In the genomic region with DNA sequence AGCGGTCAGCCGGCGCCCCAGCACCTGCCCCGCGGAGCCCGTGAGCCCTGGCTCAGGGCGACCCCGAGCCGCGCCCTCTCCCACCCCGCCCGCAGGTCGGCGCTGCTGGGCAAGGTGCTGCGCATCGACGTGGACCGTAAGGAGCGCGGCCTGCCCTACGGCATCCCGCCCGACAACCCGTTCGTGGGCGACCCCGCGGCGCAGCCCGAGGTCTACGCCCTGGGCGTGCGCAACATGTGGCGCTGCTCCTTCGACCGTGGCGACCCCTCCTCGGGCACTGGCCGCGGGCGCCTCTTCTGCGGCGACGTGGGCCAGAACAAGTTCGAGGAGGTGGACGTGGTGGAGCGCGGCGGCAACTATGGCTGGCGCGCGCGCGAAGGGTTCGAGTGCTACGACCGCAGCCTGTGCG, we compare ENCODE assay signal across 17 cellular contexts. TPM values are rescaled to one million over a fixed set of nuclear protein-coding genes. Genes with fewer than 3 reads are reported as not detected.
A peak's percentile ranks its signal among the peaks of the same experiment; 100 is the strongest.
DNase-seq lines count a peak whose midpoint lies in the region; ATAC-seq, FAIRE-seq and TF ChIP-seq lines count a peak whose summit lies in the region.
"Had no signal": no experiment of that assay in that cellular context is flagged by ENCODE, and none has a peak within 500 bp of the region (broad histone marks: within the 10 kb centered on the region; RNA-seq: fewer than 3 reads in every experiment).

No MANE protein-coding gene starts in this region.

- TF ChIP-seq POLR2A in H1 (IDR thresholded peaks at IDR 0.05; ENCODE audit: control extremely low read depth in 1 of 2, low read depth in 2 of 2, low read length in 2 of 2) (no peak), transverse colon (IDR thresholded peaks at IDR 0.05) (no peak)

- H3K4me1 ChIP-seq in HUES6 (ENCODE audit: control insufficient read depth, insufficient read depth, low read length), result peaks cover 39% of the 10 kb centered on the region
- peaks cover 11 to 35% (median 16%) of the 10 kb centered on the region in 4 experiments for H3K4me1 ChIP-seq in H1 (replicated peaks in 1 of 4; ENCODE audit: control insufficient read depth in 3 of 4, insufficient read depth in 4 of 4, low read length in 3 of 4)
- H3K4me1 ChIP-seq in naive thymus-derived CD4-positive, alpha-beta T cell (ENCODE audit: control insufficient read depth in 2 of 2, insufficient read depth in 2 of 2, low read length in 2 of 2), result no peaks in the 10 kb centered on the region
- H3K4me1 ChIP-seq in transverse colon, result peaks cover 0 to 2% (median 0%) of the 10 kb centered on the region in 4 donors

- DNase-seq in ELF-1 (ENCODE audit: low read depth, low spot score) (peak; percentile 66), H1 (ENCODE audit: low read depth in 1 of 2, low spot score in 2 of 2) (peak in 1 of 2 experiments; percentile 68), NCI-H1417 treated with DMSO at 0.1 percent for 48 hours (lab: John Stamatoyannopoulos, UW) (no peak), transverse colon (no peak)
- no peak for DNase-seq in naive thymus-derived CD4-positive, alpha-beta T cell
- DNase-seq: activated gamma-delta T cell, GDM1, GOT3, naive B cell, NCI-H2081, SHP77 treated with DMSO at 0.1 percent for 48 hours, T1000 had no signal

- TF ChIP-seq CTCF in H1 (IDR thresholded peaks at IDR 0.05; ENCODE audit: control extremely low read depth in 1 of 3, insufficient read depth in 1 of 3, low read depth in 1 of 3, low read length in 3 of 3), result peak in 2 of 3 experiments; percentile 51 to 54; a peak in 3 of 4 replicates
- peak in 2 of 5 experiments; percentile 12 to 23 for TF ChIP-seq CTCF in transverse colon (IDR thresholded peaks at IDR 0.05)

- no peak overlapping the region for H2AFZ ChIP-seq in H1 (ENCODE audit: low read length)

- peaks cover 16% of the 10 kb centered on the region for H3K23me2 ChIP-seq in H1 (ENCODE audit: low read depth, low read length)

- intact Hi-C loops in naive thymus-derived CD4-positive, alpha-beta T cell (cut with micrococcal nuclease), result no loop called here
- intact Hi-C loops in transverse colon (cut with DNase I; ENCODE audit: low total_unique reads), result no loop called here

- POLR2A ChIA-PET in H1 (lab: Charles Lee; ENCODE audit: partially characterized antibody), result interaction anchor here (0.7 kb wide), 1 partner anchor 13 kb away, joined by 3 read pairs; no protein-coding TSS in a partner anchor
- POLR2A ChIA-PET in naive thymus-derived CD4-positive, alpha-beta T cell (lab: Charles Lee), result no interaction called here

- peaks cover 0 to 4% (median 0%) of the 10 kb centered on the region in 7 donors for H3K4me1 Mint-ChIP-seq in naive thymus-derived CD4-positive, alpha-beta T cell
- H3K4me1 Mint-ChIP-seq: CD14-positive monocyte had no signal

- peak overlapping the region; percentile 78; the same call in 1 of the 2 replicates for H2BK12ac ChIP-seq in H1 (ENCODE audit: low read depth, low read length)

- peak; percentile 46 for ATAC-seq in naive thymus-derived CD4-positive, alpha-beta T cell
- ATAC-seq in GM18517 (IDR thresholded peaks at IDR 0.05; ENCODE audit: unreplicated experiment), result no peak

- peaks cover 52 to 78% (median 62%) of the 10 kb centered on the region in 5 donors for H3K27me3 Mint-ChIP-seq in naive thymus-derived CD4-positive, alpha-beta T cell

- no peak overlapping the region for H4K91ac ChIP-seq in H1 (replicated peaks; ENCODE audit: insufficient read length, low read length)

- no peak overlapping the region for H3K4ac ChIP-seq in H1 (replicated peaks; ENCODE audit: insufficient read length, low read depth, low read length)

- no peak overlapping the region for H3K27ac ChIP-seq in HUES6 (ENCODE audit: low read depth, low read length)
- H3K27ac ChIP-seq in H1 (ENCODE audit: low read depth, low read length), result no peak overlapping the region
- no peak overlapping the region for H3K27ac ChIP-seq in naive thymus-derived CD4-positive, alpha-beta T cell (ENCODE audit: low read depth, low read length)
- no peak overlapping the region for H3K27ac ChIP-seq in transverse colon

- H3K23ac ChIP-seq in H1 (ENCODE audit: insufficient read length), result no peak overlapping the region

- H3K4me2 ChIP-seq in H1 (ENCODE audit: insufficient read depth in 1 of 2, low read depth in 2 of 2, low read length in 2 of 2), result peak overlapping the region; percentile 61 to 66

- H3K36me3 ChIP-seq in HUES6 (ENCODE audit: control insufficient read depth, insufficient read depth, low read length) (no peaks in the 10 kb centered on the region), H1 (ENCODE audit: control insufficient read depth in 2 of 4, insufficient read depth in 4 of 4, low read length in 3 of 4) (0 out of 8 replicates have a peak, but pooled peaks cover 0 to 7% (median 0%) of the 10 kb centered on the region in 4 experiments), transverse colon (no peaks in the 10 kb centered on the region)
- H3K36me3 ChIP-seq in naive thymus-derived CD4-positive, alpha-beta T cell (ENCODE audit: control insufficient read depth in 2 of 3, insufficient read depth in 3 of 3, low read length in 3 of 3), result no peaks in the 10 kb centered on the region

- CTCF ChIA-PET in H1 (lab: Charles Lee; ENCODE audit: partially characterized antibody), result interaction anchor here (0.9 to 2.9 kb wide), 5 partner anchors 8 to 74 kb away, joined by 3 to 9 read pairs (median 4); no protein-coding TSS in a partner anchor
- CTCF ChIA-PET in naive thymus-derived CD4-positive, alpha-beta T cell (lab: Charles Lee), result no interaction called here

- FAIRE-seq in H1 (lab: Jason Lieb, UNC), result no peak
- FAIRE-seq: urothelium cell line had no signal

- TF ChIP-seq RAD21 in H1 (IDR thresholded peaks at IDR 0.05 in 1 of 2, conservative IDR thresholded peaks at IDR 0.05 in 1 of 2; ENCODE audit: low read depth in 2 of 2, low read length in 2 of 2), result peak; percentile 26 to 60; a peak in 3 of 4 replicates

- in situ Hi-C loops in transverse colon (cut with MboI; ENCODE audit: low pct_ligation_motif_present in 1 of 4, low pct_unique_long_range_greater_than_20kb in 1 of 4, low sequenced_read_pairs in 3 of 4), result no loop called here

- TF ChIP-seq EP300 in H1 (IDR thresholded peaks at IDR 0.05; ENCODE audit: borderline replicate concordance in 1 of 2, low read depth in 2 of 2, low read length in 2 of 2) (no peak), transverse colon (IDR thresholded peaks at IDR 0.05; ENCODE audit: low read depth) (no peak)

- H2BK120ac ChIP-seq in H1 (replicated peaks; ENCODE audit: low read depth, low read length), result no peak overlapping the region

- no peak overlapping the region for H3K14ac ChIP-seq in H1 (ENCODE audit: insufficient read length)

- H3K9ac ChIP-seq in HUES6 (ENCODE audit: low read length) (no peak overlapping the region), H1 (replicated peaks in 1 of 4; ENCODE audit: extremely low read depth in 1 of 4, low read depth in 3 of 4, low read length in 3 of 4) (no peak overlapping the region)

- H2BK20ac ChIP-seq in H1 (ENCODE audit: low read length), result no peak overlapping the region

- H2BK15ac ChIP-seq in H1 (ENCODE audit: low read length), result no peak overlapping the region

- H3K4me3 ChIP-seq in HUES6 (ENCODE audit: low read depth, low read length) (peak overlapping the region; percentile 57; the same call in 1 of the 2 replicates), H1 (ENCODE audit: extremely low read depth in 1 of 4, insufficient read depth in 2 of 4, low read depth in 3 of 4, low read length in 4 of 4) (peak overlapping the region in 3 of 4 experiments; percentile 4 to 53 (median 43); a peak in 5 of 8 replicates), transverse colon (no peak overlapping the region)
- no peak overlapping the region for H3K4me3 ChIP-seq in naive thymus-derived CD4-positive, alpha-beta T cell (ENCODE audit: low read length)

- peak overlapping the region; percentile 63; the same call in 1 of the 2 replicates for H4K8ac ChIP-seq in H1 (ENCODE audit: extremely low read depth, insufficient read depth, low read length)

- 67% methylated on average over 34 of the region's 58 CpGs; no CpG with 5 or more reads in 1 of the 2 experiments for WGBS in H1 (ENCODE audit: extremely low coverage in 1 of 2, insufficient coverage in 1 of 2, insufficient read length in 1 of 2, insufficient replicate concordance in 2 of 2, low coverage in 1 of 2, low lambda C conversion rate in 2 of 2, missing lambda C conversion rate in 1 of 2), 2 experiments
- WGBS in transverse colon (ENCODE audit: low coverage in 1 of 2), 2 donors, result 7% methylated on average over 3 of the region's 58 CpGs; no CpG with 5 or more reads in 1 of the 2 donors

- H3K36me3 Mint-ChIP-seq in naive thymus-derived CD4-positive, alpha-beta T cell, result peaks cover 0 to 4% (median 0%) of the 10 kb centered on the region in 5 donors
- H3K36me3 Mint-ChIP-seq: CD14-positive monocyte, naive B cell had no signal

- no peak overlapping the region for H2AK5ac ChIP-seq in H1 (ENCODE audit: low read depth, low read length)

- peaks cover 0 to 3% of the 10 kb centered on the region in 2 experiments for H4K20me1 ChIP-seq in H1 (replicated peaks in 1 of 2; ENCODE audit: control insufficient read depth in 1 of 2, insufficient read depth in 2 of 2, low read length in 2 of 2)

- H3K79me2 ChIP-seq in H1 (ENCODE audit: control insufficient read depth in 1 of 2, insufficient read depth in 2 of 2, low read length in 2 of 2), result no peaks in the 10 kb centered on the region

- H3K27me3 ChIP-seq in HUES6 (ENCODE audit: control insufficient read depth, insufficient read depth, low read length), result peaks cover 35% of the 10 kb centered on the region
- peaks cover 0 to 11% (median 3%) of the 10 kb centered on the region in 4 experiments; a peak in 3 of 7 replicates for H3K27me3 ChIP-seq in H1 (replicated peaks in 1 of 4; ENCODE audit: control insufficient read depth in 3 of 4, extremely low read depth in 1 of 4, insufficient read depth in 3 of 4, low read length in 3 of 4)
- H3K27me3 ChIP-seq in naive thymus-derived CD4-positive, alpha-beta T cell (ENCODE audit: control insufficient read depth in 2 of 2, insufficient read depth in 2 of 2, low read length in 2 of 2), result no peaks in the 10 kb centered on the region
- peaks cover 40% of the 10 kb centered on the region for H3K27me3 ChIP-seq in transverse colon

- no peak overlapping the region; the same call in 1 of the 2 replicates for H2BK5ac ChIP-seq in H1 (ENCODE audit: low read depth, low read length)

- H3K27ac Mint-ChIP-seq in naive thymus-derived CD4-positive, alpha-beta T cell, result no peak overlapping the region
- H3K27ac Mint-ChIP-seq: CD14-positive monocyte had no signal

- no peak overlapping the region for H4K5ac ChIP-seq in H1 (ENCODE audit: insufficient read length, low read depth, low read length)

- no peaks in the 10 kb centered on the region for H3K9me3 ChIP-seq in HUES6 (ENCODE audit: control insufficient read depth, insufficient read depth, low read depth, low read length)
- no peaks in the 10 kb centered on the region for H3K9me3 ChIP-seq in H1 (ENCODE audit: insufficient read depth in 2 of 2, low read depth in 1 of 2, low read length in 1 of 2)
- H3K9me3 ChIP-seq in naive thymus-derived CD4-positive, alpha-beta T cell (ENCODE audit: control insufficient read depth in 2 of 3, low read length in 3 of 3), result no peaks in the 10 kb centered on the region
- H3K9me3 ChIP-seq in transverse colon, result no peaks in the 10 kb centered on the region

- peaks cover 4% of the 10 kb centered on the region; the same call in 1 of the 2 replicates for H3K79me1 ChIP-seq in H1 (ENCODE audit: low read depth, low read length)

- H3K56ac ChIP-seq in H1 (replicated peaks; ENCODE audit: insufficient read length, low read depth, low read length), result no peak overlapping the region

- peak overlapping the region; percentile 41; the same call in 1 of the 2 replicates for H3K18ac ChIP-seq in H1 (ENCODE audit: extremely low read depth, low read length)

- H3K4me3 Mint-ChIP-seq in naive thymus-derived CD4-positive, alpha-beta T cell, result peak overlapping the region in 1 of 10 donors; percentile 47

- H3K9me3 Mint-ChIP-seq in naive thymus-derived CD4-positive, alpha-beta T cell, result no peaks in the 10 kb centered on the region

RNA-seq across cellular contexts. Expression of gene HHIPL1, which starts 14.4 kb away (rescaled TPM):
- 2.6 and 3.1 TPM in 2 replicates for total RNA-seq in H1 (2021; fragmentation: NEBNext Ultra II Directional; extraction: Animal tissue kit (Norgen Biotek cat#: 25700))
- 1.5 and 2.1 TPM in 2 replicates for polyA plus RNA-seq in H1 (2011; rRNA removed)
- polyA plus RNA-seq in H1 (2011; cell fraction: cytosol; rRNA removed), result 1.4 TPM
- 3.1 TPM for polyA plus RNA-seq in H1 (2011; cell fraction: nucleus; rRNA removed)
- polyA plus RNA-seq in H1 (2012, experiment 1 of 2), result 1.0 to 2.0 TPM (median 1.8 TPM) in 4 replicates
- 1.2 TPM for polyA plus RNA-seq in H1 (2012, experiment 2 of 2)
- polyA plus RNA-seq in H1 (2013, experiment 1 of 2), result 1.2 TPM
- 1.6 TPM for polyA plus RNA-seq in H1 (2013, experiment 2 of 2)
- polyA minus RNA-seq in H1 (2011; rRNA and poly(A)+ RNA removed), result 1.4 and 1.5 TPM in 2 replicates
- 1.7 TPM for polyA minus RNA-seq in H1 (2011; cell fraction: cytosol; rRNA and poly(A)+ RNA removed)
- polyA minus RNA-seq in H1 (2011; cell fraction: nucleus; rRNA and poly(A)+ RNA removed), result 3.8 TPM
- total RNA-seq in naive thymus-derived CD4-positive, alpha-beta T cell, result under 1 TPM in 2 of 5 experiments, not detected in 3; 0.40 to 0.41 TPM
- polyA plus RNA-seq in naive thymus-derived CD4-positive, alpha-beta T cell, result not detected
- 10 to 100 TPM in 1 of 4 donors, under 1 TPM in 3; 0.40 to 31.0 (median 0.87) TPM for total RNA-seq in transverse colon
- total RNA-seq: MCF 10A had no signal
- polyA plus RNA-seq: CD14-positive monocyte had no signal

RNA-seq across cellular contexts. Expression of gene CYP46A1, which starts 24.8 kb away (rescaled TPM):
- total RNA-seq in H1 (2021; fragmentation: NEBNext Ultra II Directional; extraction: Animal tissue kit (Norgen Biotek cat#: 25700)), result 0.71 and 1.3 TPM in 2 replicates
- polyA plus RNA-seq in H1 (2011; rRNA removed), result 0.41 and 0.89 TPM in 2 replicates
- polyA plus RNA-seq in H1 (2011; cell fraction: cytosol; rRNA removed), result 0.88 TPM
- 4.4 TPM for polyA plus RNA-seq in H1 (2011; cell fraction: nucleus; rRNA removed)
- polyA plus RNA-seq in H1 (2012, experiment 1 of 2), result 0.60 to 1.6 TPM (median 0.87 TPM) in 4 replicates
- polyA plus RNA-seq in H1 (2012, experiment 2 of 2), result 0.45 TPM
- polyA plus RNA-seq in H1 (2013, experiment 1 of 2), result 0.63 TPM
- polyA plus RNA-seq in H1 (2013, experiment 2 of 2), result 0.57 TPM
- polyA minus RNA-seq in H1 (2011; rRNA and poly(A)+ RNA removed), result 0.63 and 0.91 TPM in 2 replicates
- not detected for polyA minus RNA-seq in H1 (2011; cell fraction: cytosol; rRNA and poly(A)+ RNA removed)
- polyA minus RNA-seq in H1 (2011; cell fraction: nucleus; rRNA and poly(A)+ RNA removed), result 1.9 TPM
- under 1 TPM in 4 of 5 experiments, not detected in 1; 0.13 to 0.34 (median 0.32) TPM for total RNA-seq in naive thymus-derived CD4-positive, alpha-beta T cell
- under 1 TPM; 0.02 to 0.03 TPM for polyA plus RNA-seq in naive thymus-derived CD4-positive, alpha-beta T cell
- total RNA-seq in transverse colon, result under 1 TPM; 0.27 to 0.75 (median 0.52) TPM
- polyA plus RNA-seq: CD14-positive monocyte had no signal

RNA-seq across cellular contexts. Expression of gene CCDC85C, which starts 55.3 kb away (rescaled TPM):
- 35.8 and 38.6 TPM in 2 replicates for total RNA-seq in H1 (2021; fragmentation: NEBNext Ultra II Directional; extraction: Animal tissue kit (Norgen Biotek cat#: 25700))
- 16.8 and 26.4 TPM in 2 replicates for polyA plus RNA-seq in H1 (2011; rRNA removed)
- 18.1 TPM for polyA plus RNA-seq in H1 (2011; cell fraction: cytosol; rRNA removed)
- 31.7 TPM for polyA plus RNA-seq in H1 (2011; cell fraction: nucleus; rRNA removed)
- 18.2 to 30.0 TPM (median 25.2 TPM) in 4 replicates for polyA plus RNA-seq in H1 (2012, experiment 1 of 2)
- 32.9 TPM for polyA plus RNA-seq in H1 (2012, experiment 2 of 2)
- 15.1 TPM for polyA plus RNA-seq in H1 (2013, experiment 1 of 2)
- 15.5 TPM for polyA plus RNA-seq in H1 (2013, experiment 2 of 2)
- polyA minus RNA-seq in H1 (2011; rRNA and poly(A)+ RNA removed), result 22.2 and 22.8 TPM in 2 replicates
- polyA minus RNA-seq in H1 (2011; cell fraction: cytosol; rRNA and poly(A)+ RNA removed), result 23.3 TPM
- polyA minus RNA-seq in H1 (2011; cell fraction: nucleus; rRNA and poly(A)+ RNA removed), result 19.6 TPM
- total RNA-seq in naive thymus-derived CD4-positive, alpha-beta T cell, result 1 to 10 TPM; 7.6 to 9.9 (median 9.0) TPM
- polyA plus RNA-seq in naive thymus-derived CD4-positive, alpha-beta T cell, result 1 to 10 TPM in 1 of 2 donors, under 1 TPM in 1; 0.76 to 1.5 TPM
- total RNA-seq in transverse colon, result 10 to 100 TPM; 19.3 to 55.4 (median 45.7) TPM

Comparison
In these comparisons a context has a peak if more than half of its experiments do, and no peak if none do; other contexts are left out.
1. H3K4me3 ChIP-seq: peak in HUES6 (single experiment) and H1 (3 of 4); none in naive thymus-derived CD4-positive, alpha-beta T cell (single experiment) and transverse colon (0 of 4).